8 cellular contexts compared by ENCODE assay signal in the genomic region with DNA sequence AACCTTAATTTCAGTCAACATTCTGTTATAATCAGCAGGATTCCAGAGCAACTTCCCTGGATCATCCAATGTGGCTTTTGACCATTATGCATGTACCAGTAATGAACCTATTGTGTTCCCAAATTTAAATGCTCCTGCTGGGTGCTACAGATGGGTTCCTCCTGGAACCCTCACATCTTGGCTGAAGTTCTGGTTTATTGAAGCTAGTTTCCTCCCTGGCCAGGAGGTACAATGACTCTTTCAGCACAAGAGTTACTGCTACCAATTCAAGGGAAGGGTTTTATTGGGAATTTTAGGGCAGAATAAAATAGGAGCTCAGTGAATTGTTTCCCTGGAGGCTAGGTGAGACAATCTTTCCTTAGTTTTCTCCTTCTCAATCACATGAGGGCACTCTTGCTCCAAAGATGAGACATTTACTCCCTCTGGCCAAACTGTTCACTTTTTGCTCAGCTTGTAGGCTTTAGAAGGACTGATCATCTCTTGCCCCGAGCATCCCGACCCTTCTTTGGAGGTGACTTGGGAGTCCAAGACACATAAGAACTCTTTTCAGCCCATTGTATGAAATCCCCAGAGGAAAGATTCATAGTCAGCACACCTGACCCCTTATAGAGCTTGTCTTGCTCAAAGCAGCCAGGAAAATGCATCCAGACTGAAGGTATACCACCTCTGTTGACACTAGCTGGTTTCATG. TPM values are rescaled to one million over a fixed set of nuclear protein-coding genes. Genes with fewer than 3 reads are reported as not detected.
DNase-seq lines count a peak whose midpoint lies in the region; ATAC-seq and TF ChIP-seq lines count a peak whose summit lies in the region.

No MANE protein-coding gene starts in this region.

- no peaks in the 10 kb centered on the region for H3K36me3 ChIP-seq in Loucy (ENCODE audit: insufficient read depth, low read length)
- H3K36me3 ChIP-seq in prostate gland: no peaks in the 10 kb centered on the region
- no peaks in the 10 kb centered on the region for H3K36me3 ChIP-seq in esophagus squamous epithelium

- no peak for TF ChIP-seq POLR2A in prostate gland (IDR thresholded peaks at IDR 0.05)
- no peak for TF ChIP-seq POLR2A in esophagus squamous epithelium (IDR thresholded peaks at IDR 0.05)

- H3K9me3 ChIP-seq in Loucy (ENCODE audit: insufficient read depth, low read depth, low read length): no peaks in the 10 kb centered on the region
- H3K9me3 ChIP-seq in prostate gland: no peaks in the 10 kb centered on the region
- H3K9me3 ChIP-seq in esophagus squamous epithelium: no peaks in the 10 kb centered on the region

- H3K4me1 ChIP-seq in Loucy (ENCODE audit: insufficient read depth, low read length, poor library complexity, severe bottlenecking): no peaks in the 10 kb centered on the region
- H3K4me1 ChIP-seq in prostate gland (replicated peaks): no peaks in the 10 kb centered on the region
- peaks cover 0 to 7% (median 0%) of the 10 kb centered on the region in 3 donors for H3K4me1 ChIP-seq in esophagus squamous epithelium

- DNase-seq in GF-D8 (lab: John Stamatoyannopoulos, UW) (peak; percentile 4), SHP77 (lab: John Stamatoyannopoulos, UW) (peak; percentile 41 to 55), fibroblast of gingiva (ENCODE audit: low read depth) (peak; percentile 32), prostate gland (ENCODE audit: low spot score) (no peak), GM19238 (ENCODE audit: insufficient read length, low spot score) (no peak), esophagus squamous epithelium (lab: John Stamatoyannopoulos, UW) (no peak)

- no peaks in the 10 kb centered on the region for H3F3A ChIP-seq in Loucy (ENCODE audit: low read depth)

- H3K27ac ChIP-seq in prostate gland (no peak overlapping the region), esophagus squamous epithelium (no peak overlapping the region)

- H2AFZ ChIP-seq in Loucy (ENCODE audit: low read length): peak overlapping the region; percentile 56

- H3K4me3 ChIP-seq in Loucy (ENCODE audit: low read length, poor library complexity, severe bottlenecking): no peak overlapping the region
- no peak overlapping the region for H3K4me3 ChIP-seq in prostate gland
- H3K4me3 ChIP-seq in esophagus squamous epithelium: no peak overlapping the region

- H3K4me2 ChIP-seq in Loucy (ENCODE audit: low read depth, low read length, poor library complexity, severe bottlenecking): no peak overlapping the region

- H3K9me2 ChIP-seq in Loucy (replicated peaks; ENCODE audit: low read depth, low read length): no peaks in the 10 kb centered on the region

- intact Hi-C loops in prostate gland (cut with DNase I) (loop anchor here (2.0 to 5.0 kb wide), 3 partner anchors 306 to 692 kb away; a partner anchor contains a TSS), esophagus squamous epithelium (cut with DNase I) (no loop called here)

- no peaks in the 10 kb centered on the region for H4K20me1 ChIP-seq in Loucy (ENCODE audit: insufficient read depth, low read length, poor library complexity, severe bottlenecking)

- no peak for ATAC-seq in HG02623 (IDR thresholded peaks at IDR 0.05; ENCODE audit: unreplicated experiment)

- no peaks in the 10 kb centered on the region for H3K79me2 ChIP-seq in Loucy (ENCODE audit: insufficient read depth, low read length)

- WGBS in prostate gland: 6% methylated on average over 2 of the region's 2 CpGs
- WGBS in esophagus squamous epithelium, 2 donors: 0 to 6% methylated on average over 2 of the region's 2 CpGs

- no peaks in the 10 kb centered on the region for H3K27me3 ChIP-seq in Loucy (ENCODE audit: insufficient read depth, low read length, poor library complexity, severe bottlenecking)
- no peaks in the 10 kb centered on the region for H3K27me3 ChIP-seq in prostate gland (replicated peaks; ENCODE audit: insufficient read depth)
- peaks cover 0 to 6% (median 0%) of the 10 kb centered on the region in 4 donors for H3K27me3 ChIP-seq in esophagus squamous epithelium

- peak; percentile 71 for TF ChIP-seq CTCF in Loucy (conservative IDR thresholded peaks at IDR 0.05; ENCODE audit: low read length)
- TF ChIP-seq CTCF in prostate gland (IDR thresholded peaks at IDR 0.05): peak in 3 of 4 experiments; percentile 21 to 31 (median 29)
- peak in 2 of 6 experiments; percentile 37 to 44 for TF ChIP-seq CTCF in esophagus squamous epithelium (IDR thresholded peaks at IDR 0.05)

- no peak overlapping the region for H3K9ac ChIP-seq in Loucy (ENCODE audit: low read depth, low read length, poor library complexity, severe bottlenecking)

RNA-seq across cellular contexts. Expression of a gene that starts 8.8 kb away (rescaled TPM):
- total RNA-seq in prostate gland: 10 to 100 TPM; 15.1 to 41.1 TPM
- total RNA-seq in esophagus squamous epithelium: 10 to 100 TPM in 1 of 4 donors, 1 to 10 TPM in 3; 7.1 to 27.8 (median 9.1) TPM

Comparison
In these comparisons a context has a peak if more than half of its experiments do, and no peak if none do; other contexts are left out.
1. DNase-seq: peak in GF-D8 (single experiment), SHP77 (2 of 2) and fibroblast of gingiva (single experiment); none in prostate gland (single experiment), GM19238 (single experiment) and esophagus squamous epithelium (single experiment).